ENCODE assay signal across 11 cellular contexts in genomic region chr10:77532068-77532467, GRCh38.
DNase-seq lines count a peak whose midpoint lies in the region; ATAC-seq, FAIRE-seq and TF ChIP-seq lines count a peak whose summit lies in the region.
"Had no signal": no experiment of that assay in that cellular context is flagged by ENCODE, and none has a peak within 500 bp of the region (broad histone marks: within the 10 kb centered on the region; RNA-seq: fewer than 3 reads in every experiment).

No MANE protein-coding gene starts in this region.

- peaks cover 22% of the 10 kb centered on the region for H3K4me1 ChIP-seq in GM23338 (ENCODE audit: insufficient read depth)
- H3K4me1 ChIP-seq in stomach smooth muscle (ENCODE audit: control insufficient read depth, insufficient read depth, low read length), result peaks cover 51% of the 10 kb centered on the region
- H3K4me1 ChIP-seq in small intestine (ENCODE audit: control insufficient read depth in 2 of 2, insufficient read depth in 1 of 2, low read depth in 1 of 2, low read length in 1 of 2), result no peaks in the 10 kb centered on the region
- no peaks in the 10 kb centered on the region for H3K4me1 ChIP-seq in left ventricle myocardium inferior

- H3K9ac ChIP-seq in stomach smooth muscle (ENCODE audit: low read length in 2 of 2), result no peak overlapping the region

- DNase-seq in GM23338 (ENCODE audit: low spot score), result no peak
- DNase-seq in RWPE1 (ENCODE audit: low spot score), result peak; percentile 33
- peak; percentile 88 for DNase-seq in fibroblast of peridontal ligament (ENCODE audit: extremely low read depth)
- DNase-seq in dermis blood vessel endothelial cell, result no peak
- DNase-seq in erythroblast (lab: John Stamatoyannopoulos, UW), result no peak
- no peak for DNase-seq in small intestine
- no peak for DNase-seq in left ventricle myocardium inferior
- DNase-seq: NCI-H2029 treated with DMSO at 0.1 percent for 48 hours had no signal

- H3K4me1 Mint-ChIP-seq in GM23338, result peaks cover 42% of the 10 kb centered on the region

- H3K36me3 ChIP-seq in GM23338 (ENCODE audit: insufficient read depth), result no peaks in the 10 kb centered on the region
- peaks cover 0 to 2% of the 10 kb centered on the region in 2 donors for H3K36me3 ChIP-seq in stomach smooth muscle (ENCODE audit: control insufficient read depth in 2 of 2, insufficient read depth in 2 of 2, low read length in 2 of 2)
- no peaks in the 10 kb centered on the region for H3K36me3 ChIP-seq in small intestine (ENCODE audit: control insufficient read depth in 2 of 2, insufficient read depth in 2 of 2, low read length in 2 of 2)
- no peaks in the 10 kb centered on the region for H3K36me3 ChIP-seq in left ventricle myocardium inferior

- H3K79me2 ChIP-seq in GM23338 (replicated peaks; ENCODE audit: insufficient read depth), result no peaks in the 10 kb centered on the region

- H3K27ac ChIP-seq in GM23338 (ENCODE audit: low read depth) (no peak overlapping the region), RWPE1 (peak overlapping the region; percentile 70), stomach smooth muscle (ENCODE audit: low read length) (peak overlapping the region; percentile 37), small intestine (ENCODE audit: low read depth in 1 of 2, low read length in 1 of 2) (no peak overlapping the region), left ventricle myocardium inferior (replicated peaks) (no peak overlapping the region)
- H3K27ac ChIP-seq: HL-60 had no signal

- TF ChIP-seq CTCF in GM23338 (conservative IDR thresholded peaks at IDR 0.05; ENCODE audit: low read depth in 2 of 2), result no peak
- TF ChIP-seq CTCF in RWPE1 (conservative IDR thresholded peaks at IDR 0.05; ENCODE audit: low read depth), result no peak
- TF ChIP-seq CTCF in left ventricle myocardium inferior (IDR thresholded peaks at IDR 0.05; ENCODE audit: borderline replicate concordance), result no peak

- no peak for FAIRE-seq in small intestine (lab: Jason Lieb, UNC)
- FAIRE-seq: G401.6 had no signal

- H3K36me3 Mint-ChIP-seq in GM23338 (ENCODE audit: low read depth), result no peaks in the 10 kb centered on the region

- H3K9me2 ChIP-seq in GM23338 (ENCODE audit: insufficient read depth), result no peaks in the 10 kb centered on the region

- H3K9me3 ChIP-seq in stomach smooth muscle (ENCODE audit: control insufficient read depth in 2 of 2, low read length in 2 of 2), result no peaks in the 10 kb centered on the region
- H3K9me3 ChIP-seq in small intestine (ENCODE audit: control insufficient read depth, low read depth), result no peaks in the 10 kb centered on the region
- no peaks in the 10 kb centered on the region for H3K9me3 ChIP-seq in left ventricle myocardium inferior (replicated peaks)

- no peak overlapping the region for H3K4me3 Mint-ChIP-seq in GM23338

- no peak for ATAC-seq in GM23338

- no peak overlapping the region for H2AFZ ChIP-seq in GM23338

- H3K27me3 Mint-ChIP-seq in GM23338 (ENCODE audit: insufficient read depth, low read depth, poor library complexity), result peaks cover 8% of the 10 kb centered on the region

- POLR2A ChIA-PET in RWPE1 (lab: Yijun Ruan, JAX; ENCODE audit: low non-redundant PET), result no interaction called here

- no peaks in the 10 kb centered on the region for H3F3A ChIP-seq in GM23338 (replicated peaks; ENCODE audit: low read depth)

- H3K27me3 ChIP-seq in GM23338 (ENCODE audit: insufficient read depth) (no peaks in the 10 kb centered on the region), stomach smooth muscle (ENCODE audit: control insufficient read depth in 1 of 2, insufficient read depth in 2 of 2, low read length in 2 of 2) (no peaks in the 10 kb centered on the region), small intestine (ENCODE audit: control insufficient read depth in 2 of 2, insufficient read depth in 2 of 2, low read length in 2 of 2) (no peaks in the 10 kb centered on the region), left ventricle myocardium inferior (ENCODE audit: low read depth) (peaks cover 52% of the 10 kb centered on the region)

- intact Hi-C loops in left ventricle myocardium inferior (cut with micrococcal nuclease), result no loop called here

- no peaks in the 10 kb centered on the region for H4K20me1 ChIP-seq in GM23338 (replicated peaks; ENCODE audit: insufficient read depth)

- no peak overlapping the region for H3K4me3 ChIP-seq in GM23338
- H3K4me3 ChIP-seq in stomach smooth muscle (ENCODE audit: low read length in 2 of 2), result no peak overlapping the region
- no peak overlapping the region for H3K4me3 ChIP-seq in small intestine (ENCODE audit: low read depth in 1 of 2, low read length in 2 of 2)
- no peak overlapping the region for H3K4me3 ChIP-seq in left ventricle myocardium inferior

- H3K4me2 ChIP-seq in GM23338, result no peak overlapping the region

- H3K27ac Mint-ChIP-seq in GM23338, result peak overlapping the region; percentile 24; the same call in 1 of the 2 replicates

- TF ChIP-seq POLR2A in erythroblast (IDR thresholded peaks at IDR 0.05; ENCODE audit: low read length), result no peak

- CTCF ChIA-PET in RWPE1 (lab: Yijun Ruan, JAX), result interaction anchor here (1.4 kb wide), 1 partner anchor 180 kb away, joined by 3 read pairs; no protein-coding TSS in a partner anchor

- 75 to 83% (median 81%) methylated on average over 12 of the region's 12 CpGs for WGBS in small intestine, 3 donors

- no peaks in the 10 kb centered on the region for H3K9me3 Mint-ChIP-seq in GM23338

TF ChIP-seq in GM23338, 12 proteins besides CTCF, POLR2A, EP300 and RAD21 (continues in another document):
- TF ChIP-seq, protein P1, sequence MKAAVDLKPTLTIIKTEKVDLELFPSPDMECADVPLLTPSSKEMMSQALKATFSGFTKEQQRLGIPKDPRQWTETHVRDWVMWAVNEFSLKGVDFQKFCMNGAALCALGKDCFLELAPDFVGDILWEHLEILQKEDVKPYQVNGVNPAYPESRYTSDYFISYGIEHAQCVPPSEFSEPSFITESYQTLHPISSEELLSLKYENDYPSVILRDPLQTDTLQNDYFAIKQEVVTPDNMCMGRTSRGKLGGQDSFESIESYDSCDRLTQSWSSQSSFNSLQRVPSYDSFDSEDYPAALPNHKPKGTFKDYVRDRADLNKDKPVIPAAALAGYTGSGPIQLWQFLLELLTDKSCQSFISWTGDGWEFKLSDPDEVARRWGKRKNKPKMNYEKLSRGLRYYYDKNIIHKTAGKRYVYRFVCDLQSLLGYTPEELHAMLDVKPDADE (IDR thresholded peaks at IDR 0.05), result no peak
- TF ChIP-seq NANOG (IDR thresholded peaks at IDR 0.05; ENCODE audit: borderline replicate concordance), result no peak
- TF ChIP-seq, protein P2, sequence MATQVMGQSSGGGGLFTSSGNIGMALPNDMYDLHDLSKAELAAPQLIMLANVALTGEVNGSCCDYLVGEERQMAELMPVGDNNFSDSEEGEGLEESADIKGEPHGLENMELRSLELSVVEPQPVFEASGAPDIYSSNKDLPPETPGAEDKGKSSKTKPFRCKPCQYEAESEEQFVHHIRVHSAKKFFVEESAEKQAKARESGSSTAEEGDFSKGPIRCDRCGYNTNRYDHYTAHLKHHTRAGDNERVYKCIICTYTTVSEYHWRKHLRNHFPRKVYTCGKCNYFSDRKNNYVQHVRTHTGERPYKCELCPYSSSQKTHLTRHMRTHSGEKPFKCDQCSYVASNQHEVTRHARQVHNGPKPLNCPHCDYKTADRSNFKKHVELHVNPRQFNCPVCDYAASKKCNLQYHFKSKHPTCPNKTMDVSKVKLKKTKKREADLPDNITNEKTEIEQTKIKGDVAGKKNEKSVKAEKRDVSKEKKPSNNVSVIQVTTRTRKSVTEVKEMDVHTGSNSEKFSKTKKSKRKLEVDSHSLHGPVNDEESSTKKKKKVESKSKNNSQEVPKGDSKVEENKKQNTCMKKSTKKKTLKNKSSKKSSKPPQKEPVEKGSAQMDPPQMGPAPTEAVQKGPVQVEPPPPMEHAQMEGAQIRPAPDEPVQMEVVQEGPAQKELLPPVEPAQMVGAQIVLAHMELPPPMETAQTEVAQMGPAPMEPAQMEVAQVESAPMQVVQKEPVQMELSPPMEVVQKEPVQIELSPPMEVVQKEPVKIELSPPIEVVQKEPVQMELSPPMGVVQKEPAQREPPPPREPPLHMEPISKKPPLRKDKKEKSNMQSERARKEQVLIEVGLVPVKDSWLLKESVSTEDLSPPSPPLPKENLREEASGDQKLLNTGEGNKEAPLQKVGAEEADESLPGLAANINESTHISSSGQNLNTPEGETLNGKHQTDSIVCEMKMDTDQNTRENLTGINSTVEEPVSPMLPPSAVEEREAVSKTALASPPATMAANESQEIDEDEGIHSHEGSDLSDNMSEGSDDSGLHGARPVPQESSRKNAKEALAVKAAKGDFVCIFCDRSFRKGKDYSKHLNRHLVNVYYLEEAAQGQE (IDR thresholded peaks at IDR 0.05; ENCODE audit: unreplicated experiment), result no peak
- no peak for TF ChIP-seq JUNB (IDR thresholded peaks at IDR 0.05; ENCODE audit: unreplicated experiment)
- no peak for TF ChIP-seq ZNF331 (CRISPR knock-in tag; IDR thresholded peaks at IDR 0.05; ENCODE audit: low read depth)
- TF ChIP-seq CREB1 (CRISPR knock-in tag; IDR thresholded peaks at IDR 0.05; ENCODE audit: low read depth), result no peak
- no peak for TF ChIP-seq STAT1 (IDR thresholded peaks at IDR 0.05; ENCODE audit: unreplicated experiment)
- no peak for TF ChIP-seq EZH2phosphoT487 (IDR thresholded peaks at IDR 0.05; ENCODE audit: unreplicated experiment)

Comparison
In these comparisons a context has a peak if more than half of its experiments do, and no peak if none do; other contexts are left out.
1. DNase-seq: peak in RWPE1 (single experiment) and fibroblast of peridontal ligament (single experiment); none in GM23338 (single experiment), dermis blood vessel endothelial cell (single experiment), erythroblast (0 of 2), small intestine (single experiment) and left ventricle myocardium inferior (single experiment).
2. H3K27ac ChIP-seq: peak in RWPE1 (single experiment) and stomach smooth muscle (single experiment); none in GM23338 (single experiment), small intestine (0 of 2) and left ventricle myocardium inferior (single experiment).